Comparison of ENCODE assay signal across 34 cellular contexts in the genomic region with DNA sequence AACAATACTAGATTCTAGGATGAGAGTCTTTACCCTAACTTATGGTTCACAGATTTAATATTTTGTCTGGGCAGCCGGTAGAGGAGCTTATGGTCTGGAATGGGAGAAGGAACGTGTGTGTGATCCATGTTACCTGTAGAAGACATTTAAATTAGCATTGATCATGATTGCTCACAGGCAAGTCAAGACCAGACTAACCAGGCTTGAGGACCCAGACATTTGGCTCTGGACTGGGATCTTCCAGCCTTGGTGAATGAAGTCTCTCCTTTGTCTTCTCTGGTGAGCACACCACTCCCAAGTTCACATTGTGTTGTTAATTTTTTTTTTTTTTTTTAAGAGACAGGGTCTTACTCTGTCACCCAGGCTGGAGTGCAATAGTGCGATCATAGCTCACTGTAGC. TPM values are rescaled to one million over a fixed set of nuclear protein-coding genes. Genes with fewer than 3 reads are reported as not detected.
A peak's percentile ranks its signal among the peaks of the same experiment; 100 is the strongest.
DNase-seq lines count a peak whose midpoint lies in the region; ATAC-seq and TF ChIP-seq lines count a peak whose summit lies in the region.
"Had no signal": no experiment of that assay in that cellular context is flagged by ENCODE, and none has a peak within 500 bp of the region (broad histone marks: within the 10 kb centered on the region; RNA-seq: fewer than 3 reads in every experiment).

No MANE protein-coding gene starts in this region.

- 96 to 100% (median 98%) methylated on average over 3 of the region's 3 CpGs for WGBS in heart left ventricle, 4 donors
- 91 to 97% (median 97%) methylated on average over 3 of the region's 3 CpGs for whole genome bisulfite sequencing in stomach, 5 donors
- 73 to 84% methylated on average over 3 of the region's 3 CpGs for WGBS in lower leg skin, 2 donors
- 97% methylated on average over 3 of the region's 3 CpGs for WGBS in hepatocyte (ENCODE audit: low lambda C conversion rate, missing lambda C conversion rate)

- H3K27ac Mint-ChIP-seq in immature natural killer cell = peak overlapping the region; percentile 24 to 88 (median 71)
- H3K27ac Mint-ChIP-seq: activated B cell treated with CpG ODN at 0.5 μM for 24 hours; activated CD4-positive, alpha-beta memory T cell treated with anti-CD3 and anti-CD28 coated beads for 36 hours; activated naive CD4-positive, alpha-beta T cell treated with anti-CD3 and anti-CD28 coated beads, Interleukin-2, amount 50 U/mL, for 72 hours; activated T-helper 2 cell treated with anti-CD3 and anti-CD28 coated beads, Interferon-gamma antibody, Interleukin-2, Interleukin-4, amounts not matched to agents 10 μg/mL and 5 μg/mL and 100 μg/mL, durations not matched to agents 14 hours and 24 hours and 36 hours; IgD-negative memory B cell had no signal

- H3K4me3 ChIP-seq in heart left ventricle = no peak overlapping the region
- no peak overlapping the region for H3K4me3 ChIP-seq in RWPE2 (ENCODE audit: severe bottlenecking)
- H3K4me3 ChIP-seq in stomach = no peak overlapping the region
- H3K4me3 ChIP-seq in lower leg skin (ENCODE audit: low read depth, poor library complexity, severe bottlenecking) = no peak overlapping the region
- no peak overlapping the region for H3K4me3 ChIP-seq in hepatocyte
- H3K4me3 ChIP-seq: HAP-1, tibial nerve had no signal

- H3K27ac ChIP-seq in heart left ventricle = peak overlapping the region in 9 of 12 donors; percentile 6 to 97 (median 55)
- H3K27ac ChIP-seq in RWPE2 (ENCODE audit: poor library complexity, severe bottlenecking) = peak overlapping the region; percentile 91
- peak overlapping the region; percentile 71 to 95 (median 79) for H3K27ac ChIP-seq in stomach
- no peak overlapping the region for H3K27ac ChIP-seq in hepatocyte
- H3K27ac ChIP-seq: tibial nerve had no signal

- intact Hi-C loops in heart left ventricle (cut with DNase I) = loop anchor here in 1 of 10 donors (10.0 kb wide), 1 partner anchor 55 kb away; no protein-coding TSS in a partner anchor
- intact Hi-C loops in left ventricle myocardium superior (cut with micrococcal nuclease) = no loop called here
- intact Hi-C loops in stomach (cut with DNase I; ENCODE audit: low total_unique reads) = no loop called here
- intact Hi-C loops in lower leg skin (cut with DNase I; ENCODE audit: low total_unique reads) = no loop called here

- no peaks in the 10 kb centered on the region for H3K9me3 Mint-ChIP-seq in immature natural killer cell
- H3K9me3 Mint-ChIP-seq: activated B cell treated with CpG ODN at 0.5 μM for 24 hours; activated CD4-positive, alpha-beta memory T cell treated with anti-CD3 and anti-CD28 coated beads for 36 hours; activated naive CD4-positive, alpha-beta T cell treated with anti-CD3 and anti-CD28 coated beads, Interleukin-2, amount 50 U/mL, for 72 hours; activated T-helper 2 cell treated with anti-CD3 and anti-CD28 coated beads, Interferon-gamma antibody, Interleukin-2, Interleukin-4, amounts not matched to agents 10 μg/mL and 5 μg/mL and 100 μg/mL, durations not matched to agents 14 hours and 24 hours and 36 hours; CD8-positive, alpha-beta memory T cell; central memory CD8-positive, alpha-beta T cell; IgD-negative memory B cell had no signal

- no peaks in the 10 kb centered on the region for H3K9me2 ChIP-seq in hepatocyte (replicated peaks; ENCODE audit: insufficient read depth)

- no peak for TF ChIP-seq POLR2A in heart left ventricle (IDR thresholded peaks at IDR 0.05)
- no peak for TF ChIP-seq POLR2A in stomach (IDR thresholded peaks at IDR 0.05)
- TF ChIP-seq POLR2A in lower leg skin (IDR thresholded peaks at IDR 0.05) = no peak

- H3K36me3 Mint-ChIP-seq in immature natural killer cell = peaks cover 9 to 21% (median 14%) of the 10 kb centered on the region in 3 donors

- ATAC-seq in heart left ventricle = no peak
- ATAC-seq in left ventricle myocardium superior = no peak
- no peak for ATAC-seq in RWPE2 (ENCODE audit: low read depth)
- ATAC-seq: activated naive CD4-positive, alpha-beta T cell treated with anti-CD3 and anti-CD28 coated beads, Interleukin-2, amount 50 U/mL, for 72 hours had no signal

- no peak overlapping the region for H3K4me2 ChIP-seq in hepatocyte

- no peak for DNase-seq in heart left ventricle
- DNase-seq in left ventricle myocardium superior = no peak
- DNase-seq in RWPE2 (ENCODE audit: low spot score) = no peak
- no peak for DNase-seq in immature natural killer cell
- no peak for DNase-seq in stomach
- no peak for DNase-seq in lower leg skin (ENCODE audit: low spot score in 2 of 2)
- DNase-seq in GM19240 (ENCODE audit: insufficient read length, low spot score) = no peak
- DNase-seq in hepatocyte (ENCODE audit: low spot score) = no peak
- DNase-seq: 8988T; activated B cell treated with CpG ODN at 0.5 μM for 24 hours; activated CD4-positive, alpha-beta memory T cell treated with anti-CD3 and anti-CD28 coated beads for 36 hours; activated CD8-positive, alpha-beta memory T cell treated with anti-CD3 and anti-CD28 coated beads, Interleukin-2, amount 50 U/mL, for 48 hours; anterior cingulate cortex; CD8-positive, alpha-beta memory T cell; DMS153; effector CD4-positive, alpha-beta T cell; erythroblast; foreskin melanocyte; islet precursor cell; NCI-H1092 treated with DMSO at 0.1 percent for 48 hours; NCI-H2029; NCI-H345; NCI-H82; SHP77; stimulated activated CD4-positive, alpha-beta T cell treated with anti-CD3 and anti-CD28 coated beads, Interleukin-12 subunit alpha, Interleukin-12 subunit beta, amount 100 ng/mL, for 4 hours; stimulated activated CD4-positive, alpha-beta T cell treated with anti-CD3 and anti-CD28 coated beads, Interleukin-4, amount 100 ng/mL, for 4 hours; stimulated activated naive CD4-positive, alpha-beta T cell treated with Interleukin-2 at 50 U/mL for 16 hours; T-helper 9 cell had no signal

- TF ChIP-seq EP300 in stomach (IDR thresholded peaks at IDR 0.05) = no peak

- H3K27me3 ChIP-seq in heart left ventricle = no peaks in the 10 kb centered on the region
- no peaks in the 10 kb centered on the region for H3K27me3 ChIP-seq in RWPE2 (ENCODE audit: insufficient read depth, poor library complexity, severe bottlenecking)
- no peaks in the 10 kb centered on the region for H3K27me3 ChIP-seq in stomach
- no peaks in the 10 kb centered on the region for H3K27me3 ChIP-seq in hepatocyte
- H3K27me3 ChIP-seq: tibial nerve had no signal

- peaks cover 53% of the 10 kb centered on the region for H3K79me2 ChIP-seq in hepatocyte

- TF ChIP-seq CTCF in heart left ventricle (IDR thresholded peaks at IDR 0.05) (no peak), RWPE2 (IDR thresholded peaks at IDR 0.05; ENCODE audit: poor library complexity, severe bottlenecking) (no peak), stomach (IDR thresholded peaks at IDR 0.05) (no peak), lower leg skin (IDR thresholded peaks at IDR 0.05) (no peak), hepatocyte (IDR thresholded peaks at IDR 0.05; ENCODE audit: poor library complexity) (no peak)

- peaks cover 50 to 87% of the 10 kb centered on the region in 2 donors for H3K4me1 Mint-ChIP-seq in immature natural killer cell

- H3K9me3 ChIP-seq in heart left ventricle = no peaks in the 10 kb centered on the region
- H3K9me3 ChIP-seq in RWPE2 (ENCODE audit: severe bottlenecking) = no peaks in the 10 kb centered on the region
- H3K9me3 ChIP-seq in stomach = no peaks in the 10 kb centered on the region
- H3K9me3 ChIP-seq in hepatocyte (ENCODE audit: low read depth) = no peaks in the 10 kb centered on the region
- H3K9me3 ChIP-seq: HAP-1, tibial nerve had no signal

- peaks cover 0 to 6% (median 0%) of the 10 kb centered on the region in 3 donors for H3K27me3 Mint-ChIP-seq in immature natural killer cell (ENCODE audit: low read depth in 3 of 3)
- H3K27me3 Mint-ChIP-seq: activated B cell treated with CpG ODN at 0.5 μM for 24 hours; activated CD4-positive, alpha-beta memory T cell treated with anti-CD3 and anti-CD28 coated beads for 36 hours; CD8-positive, alpha-beta memory T cell; central memory CD8-positive, alpha-beta T cell; IgD-negative memory B cell had no signal

- H3K4me1 ChIP-seq in heart left ventricle (peaks cover 21 to 100% (median 79%) of the 10 kb centered on the region in 12 donors), RWPE2 (ENCODE audit: insufficient read depth, poor library complexity, severe bottlenecking) (peaks cover 63% of the 10 kb centered on the region), stomach (peaks cover 71 to 99% (median 88%) of the 10 kb centered on the region in 4 donors), hepatocyte (ENCODE audit: insufficient read depth) (peaks cover 30% of the 10 kb centered on the region)

- H4K20me1 ChIP-seq in hepatocyte (ENCODE audit: insufficient read depth, poor library complexity, severe bottlenecking) = no peaks in the 10 kb centered on the region

- H3K36me3 ChIP-seq in heart left ventricle = peaks cover 0 to 43% (median 5%) of the 10 kb centered on the region in 9 donors
- peaks cover 35% of the 10 kb centered on the region for H3K36me3 ChIP-seq in RWPE2 (ENCODE audit: low read depth)
- peaks cover 0 to 20% (median 12%) of the 10 kb centered on the region in 4 donors for H3K36me3 ChIP-seq in stomach
- no peaks in the 10 kb centered on the region for H3K36me3 ChIP-seq in hepatocyte (replicated peaks; ENCODE audit: insufficient read depth, low read depth)
- H3K36me3 ChIP-seq: HAP-1 had no signal

- H2AFZ ChIP-seq in hepatocyte = no peak overlapping the region

- peak overlapping the region in 3 of 5 donors; percentile 18 to 48 (median 25) for H3K4me3 Mint-ChIP-seq in immature natural killer cell
- H3K4me3 Mint-ChIP-seq: activated B cell treated with CpG ODN at 0.5 μM for 24 hours; activated CD4-positive, alpha-beta memory T cell treated with anti-CD3 and anti-CD28 coated beads for 36 hours; CD8-positive, alpha-beta memory T cell; central memory CD8-positive, alpha-beta T cell; IgD-negative memory B cell had no signal

RNA-seq across cellular contexts. Expression of gene ABHD2, which starts 11.7 kb away (rescaled TPM):
- total RNA-seq in heart left ventricle = 100 to 1,000 TPM in 6 of 9 donors, 10 to 100 TPM in 3; 53.4 to 243 (median 128) TPM
- polyA plus RNA-seq in heart left ventricle = 100 to 1,000 TPM in 1 of 2 donors, 1 to 10 TPM in 1; 8.6 to 112 TPM
- total RNA-seq in left ventricle myocardium superior = 84.4 TPM
- polyA plus RNA-seq in immature natural killer cell = 10 to 100 TPM; 26.9 to 70.6 (median 33.1) TPM
- total RNA-seq in stomach = 100 to 1,000 TPM in 4 of 5 donors, 10 to 100 TPM in 1; 16.5 to 192 (median 148) TPM
- polyA plus RNA-seq in stomach = 10 to 100 TPM in 1 of 3 donors, 1 to 10 TPM in 2; 5.1 to 16.9 (median 8.9) TPM
- 10 to 100 TPM; 21.5 to 57.3 (median 38.5) TPM for total RNA-seq in lower leg skin
- 51.1 and 59.7 TPM in 2 replicates for total RNA-seq in hepatocyte
- polyA plus RNA-seq in hepatocyte = 11.7 and 12.1 TPM in 2 replicates
